Comparison of ENCODE assay signal across 9 cellular contexts in the genomic region with DNA sequence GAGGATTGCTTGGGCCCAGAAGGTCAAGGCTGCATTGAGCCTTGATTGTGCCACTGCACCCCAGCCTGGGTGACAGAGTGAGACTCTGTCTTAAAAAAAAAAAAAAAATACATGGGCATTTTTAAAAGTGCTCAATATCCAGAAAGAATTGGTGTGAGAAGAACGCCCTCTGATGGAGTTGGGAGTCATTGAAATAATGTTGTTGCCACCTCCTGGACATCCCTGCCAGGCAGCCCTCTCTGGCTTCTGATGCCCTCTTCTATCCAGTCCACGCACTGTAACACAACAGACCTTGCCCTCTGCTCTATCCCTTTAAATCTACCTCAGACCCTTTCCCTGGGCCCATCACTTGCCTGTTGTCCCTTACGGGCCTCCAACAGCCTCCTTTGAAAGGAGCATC. TPM values are rescaled to one million over a fixed set of nuclear protein-coding genes. Genes with fewer than 3 reads are reported as not detected.
DNase-seq lines count a peak whose midpoint lies in the region; ATAC-seq, FAIRE-seq and TF ChIP-seq lines count a peak whose summit lies in the region.
"Had no signal": no experiment of that assay in that cellular context is flagged by ENCODE, and none has a peak within 500 bp of the region (broad histone marks: within the 10 kb centered on the region; RNA-seq: fewer than 3 reads in every experiment).

No MANE protein-coding gene starts in this region.

- H3K4me3 ChIP-seq in HL-60 (replicated peaks; ENCODE audit: insufficient read depth, low read length) (no peak overlapping the region), liver (ENCODE audit: low read depth in 1 of 3, low read length in 3 of 3) (no peak overlapping the region), vagina (no peak overlapping the region)

- ATAC-seq in HG02852 (IDR thresholded peaks at IDR 0.05; ENCODE audit: unreplicated experiment) = no peak

- DNase-seq in D721Med (ENCODE audit: insufficient read length, low spot score) (peak; percentile 24), HL-60 (ENCODE audit: low read depth in 1 of 2, low spot score in 1 of 2) (peak in 1 of 2 experiments; percentile 26), SKM-1 treated with dmso at 0.1 percent for 144 hours (lab: John Stamatoyannopoulos, UW; ENCODE audit: unreplicated experiment) (no peak), midbrain (lab: John Stamatoyannopoulos, UW) (no peak), vagina (ENCODE audit: extremely low spot score in 2 of 2) (no peak)
- DNase-seq: amygdala had no signal

- intact Hi-C loops in vagina (cut with DNase I) = no loop called here

- H3K9me3 ChIP-seq in liver (ENCODE audit: control insufficient read depth in 4 of 4, low read length in 3 of 4) (no peaks in the 10 kb centered on the region), vagina (no peaks in the 10 kb centered on the region)

- WGBS in liver = 56% methylated on average over 3 of the region's 3 CpGs

- H3K36me3 ChIP-seq in liver (ENCODE audit: control insufficient read depth in 4 of 4, insufficient read depth in 3 of 4, low read depth in 1 of 4, low read length in 3 of 4) (no peaks in the 10 kb centered on the region), vagina (no peaks in the 10 kb centered on the region)

- no peak overlapping the region for H3K9ac ChIP-seq in liver (ENCODE audit: low read depth in 1 of 2, low read length in 2 of 2)

- peaks cover 38% of the 10 kb centered on the region for H3K27me3 ChIP-seq in HL-60 (ENCODE audit: insufficient read depth, poor library complexity, severe bottlenecking)
- H3K27me3 ChIP-seq in liver (ENCODE audit: control insufficient read depth in 4 of 4, insufficient read depth in 4 of 4, low read length in 3 of 4) = peaks cover 0 to 11% (median 6%) of the 10 kb centered on the region in 4 donors
- H3K27me3 ChIP-seq in vagina = no peaks in the 10 kb centered on the region

- H3K4me1 ChIP-seq in liver (ENCODE audit: control insufficient read depth in 4 of 4, insufficient read depth in 4 of 4, low read length in 3 of 4) (peaks cover 2 to 11% (median 7%) of the 10 kb centered on the region in 4 donors), vagina (peaks cover 21% of the 10 kb centered on the region)

- H3K27ac ChIP-seq in HL-60 (replicated peaks) = no peak overlapping the region
- H3K27ac ChIP-seq in VCaP = no peak overlapping the region
- H3K27ac ChIP-seq in liver (ENCODE audit: low read depth in 1 of 2, low read length in 2 of 2) = no peak overlapping the region
- H3K27ac ChIP-seq in vagina = no peak overlapping the region

- TF ChIP-seq RAD21 in liver (IDR thresholded peaks at IDR 0.05) = peak in 1 of 2 donors; percentile 25

- no peak for TF ChIP-seq POLR2A in vagina (IDR thresholded peaks at IDR 0.05)

- no peak for FAIRE-seq in D721Med (lab: Jason Lieb, UNC)

- peak; percentile 42 for TF ChIP-seq CTCF in D721Med (IDR thresholded peaks at IDR 0.05; ENCODE audit: insufficient read depth, missing control alignments)
- TF ChIP-seq CTCF in HL-60 (IDR thresholded peaks at IDR 0.05; ENCODE audit: insufficient read depth, low read length) = peak; percentile 24
- peak; percentile 73 for TF ChIP-seq CTCF in VCaP (conservative IDR thresholded peaks at IDR 0.05)
- TF ChIP-seq CTCF in liver (IDR thresholded peaks at IDR 0.05; ENCODE audit: low read depth, low read length, missing input control) = peak; percentile 10
- no peak for TF ChIP-seq CTCF in vagina (IDR thresholded peaks at IDR 0.05)

TF ChIP-seq in liver, 16 proteins besides CTCF, POLR2A, EP300 and RAD21:
- TF ChIP-seq FOXA1 (IDR thresholded peaks at IDR 0.05) = no peak
- no peak for TF ChIP-seq HNF4A (conservative IDR thresholded peaks at IDR 0.05)
- TF ChIP-seq YY1 (IDR thresholded peaks at IDR 0.05) = no peak

RNA-seq across cellular contexts. Expression of a gene that starts 4.9 kb away (rescaled TPM):
- total RNA-seq in liver (1 to 10 TPM in 1 of 2 donors, under 1 TPM in 1; 0.42 to 1.4 TPM), vagina (1.2 TPM)
- under 1 TPM; 0.14 to 0.46 TPM for polyA plus RNA-seq in liver

RNA-seq across cellular contexts. Expression of a gene that starts 41.7 kb away (rescaled TPM):
- total RNA-seq in liver (1 to 10 TPM in 1 of 2 donors, under 1 TPM in 1; 0.75 to 1.9 TPM), vagina (10.3 TPM)
- polyA plus RNA-seq in liver = under 1 TPM; 0.36 to 0.87 TPM

Comparison
In these comparisons a context has a peak if more than half of its experiments do, and no peak if none do; other contexts are left out.
1. CTCF ChIP-seq: peak in D721Med (single experiment), HL-60 (single experiment), VCaP (single experiment) and liver (single experiment); none in vagina (0 of 3).